8 cellular contexts compared by ENCODE assay signal in the genomic region with DNA sequence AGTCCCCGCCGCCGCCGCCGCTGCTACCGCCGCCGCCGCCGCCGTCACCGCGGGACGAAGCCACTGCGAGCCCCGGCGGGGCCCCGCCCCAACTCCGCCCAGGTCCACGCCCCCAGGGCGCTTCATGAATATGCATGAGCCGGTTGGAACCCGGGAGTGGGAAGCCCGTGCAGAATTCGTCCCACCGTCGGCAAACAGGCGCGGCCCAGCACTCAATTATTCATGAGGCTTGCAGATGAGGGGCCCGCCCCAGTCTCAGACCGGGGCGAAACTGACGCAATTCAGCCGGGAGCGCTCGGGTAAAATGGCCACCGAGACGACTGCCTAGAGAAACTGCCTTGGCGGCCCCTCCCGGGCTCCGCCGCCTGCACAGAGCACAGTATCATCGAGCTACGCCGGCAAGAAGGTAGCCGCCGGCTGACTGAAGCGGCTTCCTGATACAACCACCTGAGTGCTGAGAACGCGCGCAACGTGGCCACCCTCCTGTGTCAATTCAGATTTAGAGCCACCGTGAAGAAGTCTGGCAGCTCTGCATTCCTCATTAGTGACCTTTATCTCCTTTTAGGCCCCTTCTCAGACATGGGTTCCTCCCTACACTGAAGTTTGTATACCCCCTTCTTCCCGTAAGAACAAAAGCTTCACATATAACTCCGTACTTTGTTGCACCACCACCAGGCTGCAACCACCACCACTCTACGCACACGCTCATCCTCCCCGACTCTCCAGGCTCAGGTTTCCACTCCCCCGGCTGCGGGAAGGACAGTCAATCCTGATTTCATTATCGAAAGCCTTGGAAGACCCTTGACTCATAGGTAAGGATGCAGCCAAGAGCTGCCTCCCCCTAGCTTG. TPM values are rescaled to one million over a fixed set of nuclear protein-coding genes. Genes with fewer than 3 reads are reported as not detected.
DNase-seq lines count a peak whose midpoint lies in the region; ATAC-seq and TF ChIP-seq lines count a peak whose summit lies in the region.

A gene with protein sequence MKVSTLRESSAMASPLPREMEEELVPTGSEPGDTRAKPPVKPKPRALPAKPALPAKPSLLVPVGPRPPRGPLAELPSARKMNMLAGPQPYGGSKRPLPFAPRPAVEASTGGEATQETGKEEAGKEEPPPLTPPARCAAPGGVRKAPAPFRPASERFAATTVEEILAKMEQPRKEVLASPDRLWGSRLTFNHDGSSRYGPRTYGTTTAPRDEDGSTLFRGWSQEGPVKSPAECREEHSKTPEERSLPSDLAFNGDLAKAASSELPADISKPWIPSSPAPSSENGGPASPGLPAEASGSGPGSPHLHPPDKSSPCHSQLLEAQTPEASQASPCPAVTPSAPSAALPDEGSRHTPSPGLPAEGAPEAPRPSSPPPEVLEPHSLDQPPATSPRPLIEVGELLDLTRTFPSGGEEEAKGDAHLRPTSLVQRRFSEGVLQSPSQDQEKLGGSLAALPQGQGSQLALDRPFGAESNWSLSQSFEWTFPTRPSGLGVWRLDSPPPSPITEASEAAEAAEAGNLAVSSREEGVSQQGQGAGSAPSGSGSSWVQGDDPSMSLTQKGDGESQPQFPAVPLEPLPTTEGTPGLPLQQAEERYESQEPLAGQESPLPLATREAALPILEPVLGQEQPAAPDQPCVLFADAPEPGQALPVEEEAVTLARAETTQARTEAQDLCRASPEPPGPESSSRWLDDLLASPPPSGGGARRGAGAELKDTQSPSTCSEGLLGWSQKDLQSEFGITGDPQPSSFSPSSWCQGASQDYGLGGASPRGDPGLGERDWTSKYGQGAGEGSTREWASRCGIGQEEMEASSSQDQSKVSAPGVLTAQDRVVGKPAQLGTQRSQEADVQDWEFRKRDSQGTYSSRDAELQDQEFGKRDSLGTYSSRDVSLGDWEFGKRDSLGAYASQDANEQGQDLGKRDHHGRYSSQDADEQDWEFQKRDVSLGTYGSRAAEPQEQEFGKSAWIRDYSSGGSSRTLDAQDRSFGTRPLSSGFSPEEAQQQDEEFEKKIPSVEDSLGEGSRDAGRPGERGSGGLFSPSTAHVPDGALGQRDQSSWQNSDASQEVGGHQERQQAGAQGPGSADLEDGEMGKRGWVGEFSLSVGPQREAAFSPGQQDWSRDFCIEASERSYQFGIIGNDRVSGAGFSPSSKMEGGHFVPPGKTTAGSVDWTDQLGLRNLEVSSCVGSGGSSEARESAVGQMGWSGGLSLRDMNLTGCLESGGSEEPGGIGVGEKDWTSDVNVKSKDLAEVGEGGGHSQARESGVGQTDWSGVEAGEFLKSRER (N-terminal part only) (minus strand): TSS at position 67 of the 849 bp plus-strand sequence. CDS start 3,067 bp downstream, outside the sequence.

- H3K4me1 ChIP-seq in GM23338 (ENCODE audit: insufficient read depth) = peaks cover 36% of the 10 kb centered on the region
- H3K4me1 ChIP-seq in RWPE2 (ENCODE audit: insufficient read depth, poor library complexity, severe bottlenecking) = peaks cover 23% of the 10 kb centered on the region
- H3K4me1 ChIP-seq in fibroblast of lung (ENCODE audit: control insufficient read depth, extremely low read depth, insufficient read depth, low read length) = peaks cover 27% of the 10 kb centered on the region
- H3K4me1 ChIP-seq in naive thymus-derived CD4-positive, alpha-beta T cell (ENCODE audit: control insufficient read depth in 2 of 2, insufficient read depth in 2 of 2, low read length in 2 of 2) = peaks cover 8 to 14% of the 10 kb centered on the region in 2 donors

- H3K27ac ChIP-seq in GM23338 (ENCODE audit: low read depth) = peak within 1 kb of the TSS; percentile 99
- peak within 1 kb of the TSS; percentile 92 for H3K27ac ChIP-seq in RWPE2 (ENCODE audit: poor library complexity, severe bottlenecking)
- H3K27ac ChIP-seq in fibroblast of lung (ENCODE audit: insufficient read depth, low read length) = peak within 1 kb of the TSS; percentile 98
- peak within 1 kb of the TSS; percentile 79 for H3K27ac ChIP-seq in naive thymus-derived CD4-positive, alpha-beta T cell (ENCODE audit: low read depth, low read length)

- H3K4me3 ChIP-seq in GM23338 (peak within 1 kb of the TSS; percentile 94), RWPE2 (ENCODE audit: severe bottlenecking) (peak within 1 kb of the TSS; percentile 58), fibroblast of lung (replicated peaks in 1 of 4; ENCODE audit: control extremely low read depth in 1 of 4, insufficient read depth in 1 of 4, low read depth in 3 of 4, low read length in 4 of 4) (peak within 1 kb of the TSS; percentile 65 to 91 (median 70))
- peak within 1 kb of the TSS; percentile 73 for H3K4me3 ChIP-seq in naive thymus-derived CD4-positive, alpha-beta T cell (ENCODE audit: low read length)

- peaks cover 18% of the 10 kb centered on the region for H3K27me3 Mint-ChIP-seq in GM23338 (ENCODE audit: insufficient read depth, low read depth, poor library complexity)
- no peaks in the 10 kb centered on the region for H3K27me3 Mint-ChIP-seq in activated T-helper 2 cell treated with anti-CD3 and anti-CD28 coated beads, Interferon-gamma antibody, Interleukin-2, Interleukin-4, amounts not matched to agents 10 μg/mL and 5 μg/mL and 100 μg/mL, durations not matched to agents 14 hours and 24 hours and 36 hours (ENCODE audit: low read depth)
- no peaks in the 10 kb centered on the region for H3K27me3 Mint-ChIP-seq in naive thymus-derived CD4-positive, alpha-beta T cell
- H3K27me3 Mint-ChIP-seq in stimulated activated memory B cell treated with anti-CD40 and anti-IgM and Interleukin-4, amounts not matched to agents 10 μg/mL and 1 μg/mL and 100 μg/mL, for 72 hours = no peaks in the 10 kb centered on the region

- H3K9me2 ChIP-seq in GM23338 (ENCODE audit: insufficient read depth) = no peaks in the 10 kb centered on the region

- H3F3A ChIP-seq in GM23338 (replicated peaks; ENCODE audit: low read depth) = peaks cover 19% of the 10 kb centered on the region

- peaks cover 72% of the 10 kb centered on the region for H3K36me3 Mint-ChIP-seq in GM23338 (ENCODE audit: low read depth)
- H3K36me3 Mint-ChIP-seq in activated T-helper 2 cell treated with anti-CD3 and anti-CD28 coated beads, Interferon-gamma antibody, Interleukin-2, Interleukin-4, amounts not matched to agents 10 μg/mL and 5 μg/mL and 100 μg/mL, durations not matched to agents 14 hours and 24 hours and 36 hours (ENCODE audit: low read depth) = peaks cover 50% of the 10 kb centered on the region
- H3K36me3 Mint-ChIP-seq in naive thymus-derived CD4-positive, alpha-beta T cell = peaks cover 16 to 39% (median 28%) of the 10 kb centered on the region in 5 donors
- H3K36me3 Mint-ChIP-seq in stimulated activated memory B cell treated with anti-CD40 and anti-IgM and Interleukin-4, amounts not matched to agents 10 μg/mL and 1 μg/mL and 100 μg/mL, for 72 hours = peaks cover 47% of the 10 kb centered on the region

- H3K4me3 Mint-ChIP-seq in GM23338 = peak within 1 kb of the TSS; percentile 91
- H3K4me3 Mint-ChIP-seq in activated T-helper 2 cell treated with anti-CD3 and anti-CD28 coated beads, Interferon-gamma antibody, Interleukin-2, Interleukin-4, amounts not matched to agents 10 μg/mL and 5 μg/mL and 100 μg/mL, durations not matched to agents 14 hours and 24 hours and 36 hours (ENCODE audit: low read depth) = peak within 1 kb of the TSS; percentile 84
- H3K4me3 Mint-ChIP-seq in naive thymus-derived CD4-positive, alpha-beta T cell = peak within 1 kb of the TSS; percentile 88 to 95 (median 91)
- H3K4me3 Mint-ChIP-seq in stimulated activated memory B cell treated with anti-CD40 and anti-IgM and Interleukin-4, amounts not matched to agents 10 μg/mL and 1 μg/mL and 100 μg/mL, for 72 hours = peak within 1 kb of the TSS; percentile 85

- peak within 1 kb of the TSS; percentile 86 for H3K9ac ChIP-seq in fibroblast of lung (ENCODE audit: insufficient read depth, low read length)

- H3K79me2 ChIP-seq in GM23338 (replicated peaks; ENCODE audit: insufficient read depth) (peaks cover 36% of the 10 kb centered on the region), fibroblast of lung (ENCODE audit: control insufficient read depth, insufficient read depth, low read length) (peaks cover 32% of the 10 kb centered on the region)

- peak within 1 kb of the TSS; percentile 100 for H3K27ac Mint-ChIP-seq in GM23338
- H3K27ac Mint-ChIP-seq in activated T-helper 2 cell treated with anti-CD3 and anti-CD28 coated beads, Interferon-gamma antibody, Interleukin-2, Interleukin-4, amounts not matched to agents 10 μg/mL and 5 μg/mL and 100 μg/mL, durations not matched to agents 14 hours and 24 hours and 36 hours = peak within 1 kb of the TSS; percentile 92
- H3K27ac Mint-ChIP-seq in naive thymus-derived CD4-positive, alpha-beta T cell = peak within 1 kb of the TSS; percentile 93 to 98 (median 95)
- H3K27ac Mint-ChIP-seq in stimulated activated memory B cell treated with anti-CD40 and anti-IgM and Interleukin-4, amounts not matched to agents 10 μg/mL and 1 μg/mL and 100 μg/mL, for 72 hours = peak within 1 kb of the TSS; percentile 88

- CTCF ChIA-PET in naive thymus-derived CD4-positive, alpha-beta T cell (lab: Charles Lee) = interaction anchor here (0.5 to 1.7 kb wide), 5 partner anchors 11 to 224 kb away, joined by 3 to 4 read pairs (median 4); a partner anchor contains a TSS

- POLR2A ChIA-PET in naive thymus-derived CD4-positive, alpha-beta T cell (lab: Charles Lee) = interaction anchor here (0.5 to 3.9 kb wide), 6 partner anchors 11 to 1253 kb away, joined by 3 to 94 read pairs (median 3); a partner anchor contains a TSS

- H3K36me3 ChIP-seq in GM23338 (ENCODE audit: insufficient read depth) (peaks cover 27% of the 10 kb centered on the region), RWPE2 (ENCODE audit: low read depth) (peaks cover 60% of the 10 kb centered on the region), fibroblast of lung (ENCODE audit: control insufficient read depth, insufficient read depth, low read length) (peaks cover 9% of the 10 kb centered on the region)
- H3K36me3 ChIP-seq in naive thymus-derived CD4-positive, alpha-beta T cell (ENCODE audit: control insufficient read depth in 2 of 3, insufficient read depth in 3 of 3, low read length in 3 of 3) = peaks cover 9 to 36% (median 17%) of the 10 kb centered on the region in 3 experiments

- 0 out of 2 replicates have a peak within 1 kb of the TSS, but pooled peaks have one; percentile 15 for H2AFZ ChIP-seq in GM23338
- H2AFZ ChIP-seq in fibroblast of lung (ENCODE audit: low read length) = peak within 1 kb of the TSS; percentile 77

- peaks cover 14% of the 10 kb centered on the region for H4K20me1 ChIP-seq in GM23338 (replicated peaks; ENCODE audit: insufficient read depth)
- H4K20me1 ChIP-seq in fibroblast of lung (ENCODE audit: control insufficient read depth, extremely low read depth, insufficient read depth, low read length) = no peaks in the 10 kb centered on the region

- intact Hi-C loops in activated T-helper 2 cell treated with anti-CD3 and anti-CD28 coated beads, Interferon-gamma antibody, Interleukin-2, Interleukin-4, amounts not matched to agents 10 μg/mL and 5 μg/mL and 100 μg/mL, durations not matched to agents 14 hours and 24 hours and 36 hours (cut with micrococcal nuclease) = loop anchor here (1.0 to 2.0 kb wide), 4 partner anchors 10 to 387 kb away; a partner anchor contains a TSS
- intact Hi-C loops in naive thymus-derived CD4-positive, alpha-beta T cell (cut with micrococcal nuclease) = loop anchor here (1.0 to 10.0 kb wide), 13 partner anchors 10 to 1820 kb away; a partner anchor contains a TSS

- H3K4me1 Mint-ChIP-seq in GM23338 = peaks cover 52% of the 10 kb centered on the region
- peaks cover 51% of the 10 kb centered on the region for H3K4me1 Mint-ChIP-seq in activated T-helper 2 cell treated with anti-CD3 and anti-CD28 coated beads, Interferon-gamma antibody, Interleukin-2, Interleukin-4, amounts not matched to agents 10 μg/mL and 5 μg/mL and 100 μg/mL, durations not matched to agents 14 hours and 24 hours and 36 hours (ENCODE audit: low read depth)
- H3K4me1 Mint-ChIP-seq in naive thymus-derived CD4-positive, alpha-beta T cell = peaks cover 30 to 58% (median 51%) of the 10 kb centered on the region in 7 donors
- H3K4me1 Mint-ChIP-seq in stimulated activated memory B cell treated with anti-CD40 and anti-IgM and Interleukin-4, amounts not matched to agents 10 μg/mL and 1 μg/mL and 100 μg/mL, for 72 hours = peaks cover 58% of the 10 kb centered on the region

- ATAC-seq in GM23338 (peak; percentile 81), RWPE2 (ENCODE audit: low read depth) (peak; percentile 69)
- ATAC-seq in naive thymus-derived CD4-positive, alpha-beta T cell = peak; percentile 91
- peak; percentile 94 for ATAC-seq in stimulated activated memory B cell treated with anti-CD40 and anti-IgM and Interleukin-4, amounts not matched to agents 10 μg/mL and 1 μg/mL and 100 μg/mL, for 72 hours

- H3K27me3 ChIP-seq in GM23338 (ENCODE audit: insufficient read depth) (no peaks in the 10 kb centered on the region), RWPE2 (ENCODE audit: insufficient read depth, poor library complexity, severe bottlenecking) (no peaks in the 10 kb centered on the region), fibroblast of lung (ENCODE audit: control insufficient read depth, insufficient read depth, low read length) (no peaks in the 10 kb centered on the region)
- H3K27me3 ChIP-seq in naive thymus-derived CD4-positive, alpha-beta T cell (ENCODE audit: control insufficient read depth in 2 of 2, insufficient read depth in 2 of 2, low read length in 2 of 2) = no peaks in the 10 kb centered on the region

- H3K9me3 ChIP-seq in RWPE2 (ENCODE audit: severe bottlenecking) (no peaks in the 10 kb centered on the region), fibroblast of lung (ENCODE audit: control insufficient read depth, insufficient read depth, low read depth, low read length) (no peaks in the 10 kb centered on the region)
- H3K9me3 ChIP-seq in naive thymus-derived CD4-positive, alpha-beta T cell (ENCODE audit: control insufficient read depth in 2 of 3, low read length in 3 of 3) = no peaks in the 10 kb centered on the region

- peak; percentile 98 for DNase-seq in EH (ENCODE audit: low read depth)
- DNase-seq in GM23338 (ENCODE audit: low spot score) = peak; percentile 98
- DNase-seq in LHCN-M2 (ENCODE audit: low read depth) = peak; percentile 94
- peak; percentile 96 for DNase-seq in RWPE2 (ENCODE audit: low spot score)
- DNase-seq in activated T-helper 2 cell treated with anti-CD3 and anti-CD28 coated beads, Interferon-gamma antibody, Interleukin-2, Interleukin-4, amounts not matched to agents 10 μg/mL and 5 μg/mL and 100 μg/mL, durations not matched to agents 14 hours and 24 hours and 36 hours (ENCODE audit: low spot score) = peak; percentile 86
- peak; percentile 95 to 98 for DNase-seq in fibroblast of lung (ENCODE audit: low read depth in 2 of 2)
- DNase-seq in naive thymus-derived CD4-positive, alpha-beta T cell = peak; percentile 84 to 92 (median 90)

- TF ChIP-seq CTCF in GM23338 (conservative IDR thresholded peaks at IDR 0.05; ENCODE audit: low read depth in 2 of 2) (no peak), RWPE2 (IDR thresholded peaks at IDR 0.05; ENCODE audit: poor library complexity, severe bottlenecking) (no peak), fibroblast of lung (conservative IDR thresholded peaks at IDR 0.05 in 1 of 2, IDR thresholded peaks at IDR 0.05 in 1 of 2; ENCODE audit: low read depth in 1 of 2, low read length in 2 of 2) (no peak)

- H3K9me3 Mint-ChIP-seq in GM23338 = peaks cover 3% of the 10 kb centered on the region; the same call in 1 of the 3 replicates
- H3K9me3 Mint-ChIP-seq in activated T-helper 2 cell treated with anti-CD3 and anti-CD28 coated beads, Interferon-gamma antibody, Interleukin-2, Interleukin-4, amounts not matched to agents 10 μg/mL and 5 μg/mL and 100 μg/mL, durations not matched to agents 14 hours and 24 hours and 36 hours = no peaks in the 10 kb centered on the region
- no peaks in the 10 kb centered on the region for H3K9me3 Mint-ChIP-seq in naive thymus-derived CD4-positive, alpha-beta T cell
- H3K9me3 Mint-ChIP-seq in stimulated activated memory B cell treated with anti-CD40 and anti-IgM and Interleukin-4, amounts not matched to agents 10 μg/mL and 1 μg/mL and 100 μg/mL, for 72 hours = no peaks in the 10 kb centered on the region

- H3K4me2 ChIP-seq in GM23338 (peak within 1 kb of the TSS; percentile 100), fibroblast of lung (ENCODE audit: extremely low read depth, insufficient read depth, low read length) (peak within 1 kb of the TSS; percentile 93)

RNA-seq across cellular contexts. Expression of the gene that starts here (rescaled TPM):
- 61.0 and 72.2 TPM in 2 replicates for total RNA-seq in GM23338 (2014; rRNA removed; shearing (Covaris generic))
- polyA plus RNA-seq in GM23338 (2016; fragmentation: Nextera tagmentation; extraction: Ambion mirVana) (64.2 and 72.9 TPM in 2 replicates), fibroblast of lung (70.2 and 70.4 TPM in 2 replicates)
- total RNA-seq in LHCN-M2 (2014; rRNA removed) (95.9 and 114 TPM in 2 replicates), fibroblast of lung (88.3 and 111 TPM in 2 replicates)
- polyA plus RNA-seq in LHCN-M2 (2012) = 124 TPM
- 15.6 and 16.5 TPM in 2 replicates for total RNA-seq in activated T-helper 2 cell treated with anti-CD3 and anti-CD28 coated beads, Interferon-gamma antibody, Interleukin-2, Interleukin-4, amounts not matched to agents 10 μg/mL and 5 μg/mL and 100 μg/mL, durations not matched to agents 14 hours and 24 hours and 36 hours
- 140 and 176 TPM in 2 replicates for polyA plus RNA-seq in fibroblast of lung (2012)
- polyA minus RNA-seq in fibroblast of lung (ENCODE audit: low replicate concordance) = 374 and 479 TPM in 2 replicates
- total RNA-seq in naive thymus-derived CD4-positive, alpha-beta T cell = 10 to 100 TPM; 11.2 to 22.0 (median 15.9) TPM
- 1 to 10 TPM; 2.8 to 7.5 TPM for polyA plus RNA-seq in naive thymus-derived CD4-positive, alpha-beta T cell

Comparison
In these comparisons a context has a peak if more than half of its experiments do, and no peak if none do; other contexts are left out.
1. Peak in every context shown above with its lines: DNase-seq, ATAC-seq, H3K4me3 ChIP-seq and H3K27ac ChIP-seq.